Comparison of ENCODE assay signal across 8 cellular contexts in the genomic region with DNA sequence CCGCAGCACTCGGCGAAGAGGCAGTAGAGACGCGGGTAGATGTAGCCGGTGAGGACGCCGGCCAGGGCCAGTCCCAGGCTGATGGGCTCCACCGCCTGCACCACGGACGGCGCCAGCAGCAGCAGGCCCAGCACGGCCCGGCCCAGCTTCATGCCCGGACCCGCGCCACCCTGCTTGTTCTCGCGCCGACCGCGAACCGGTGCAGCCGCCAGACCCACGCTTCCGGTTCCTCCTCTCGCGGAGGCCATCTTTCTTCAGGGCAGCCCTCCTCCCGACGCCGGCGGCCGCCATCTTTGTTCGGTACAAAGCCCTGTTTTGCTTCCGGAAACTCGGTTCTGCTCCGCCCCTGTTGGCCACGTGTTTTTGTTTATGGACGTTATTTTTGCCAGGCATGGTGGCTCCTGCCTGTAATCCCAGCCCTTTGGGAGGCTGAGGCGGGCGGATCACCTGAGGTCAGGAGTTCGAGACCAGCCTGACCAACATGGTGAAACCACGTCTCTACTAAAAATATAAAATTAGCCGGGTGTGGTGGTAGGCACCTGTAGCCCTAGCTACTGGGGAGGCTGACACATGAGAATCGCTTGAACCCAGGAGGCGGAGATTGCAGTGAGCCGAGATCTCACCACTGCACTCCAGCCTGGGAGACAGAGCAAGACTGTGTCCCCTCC. TPM values are rescaled to one million over a fixed set of nuclear protein-coding genes. Genes with fewer than 3 reads are reported as not detected.
DNase-seq lines count a peak whose midpoint lies in the region; ATAC-seq and TF ChIP-seq lines count a peak whose summit lies in the region.

A gene with protein sequence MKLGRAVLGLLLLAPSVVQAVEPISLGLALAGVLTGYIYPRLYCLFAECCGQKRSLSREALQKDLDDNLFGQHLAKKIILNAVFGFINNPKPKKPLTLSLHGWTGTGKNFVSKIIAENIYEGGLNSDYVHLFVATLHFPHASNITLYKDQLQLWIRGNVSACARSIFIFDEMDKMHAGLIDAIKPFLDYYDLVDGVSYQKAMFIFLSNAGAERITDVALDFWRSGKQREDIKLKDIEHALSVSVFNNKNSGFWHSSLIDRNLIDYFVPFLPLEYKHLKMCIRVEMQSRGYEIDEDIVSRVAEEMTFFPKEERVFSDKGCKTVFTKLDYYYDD (minus strand): TSS at position 203 of the 668 bp plus-strand sequence. CDS start 51 bp downstream, at position 152.

- H3K36me3 ChIP-seq in Panc1 (ENCODE audit: control insufficient read depth, insufficient read depth, low read length) (no peaks in the 10 kb centered on the region; the same call in 1 of the 2 replicates), esophagus muscularis mucosa (peaks cover 31 to 62% (median 53%) of the 10 kb centered on the region in 4 donors), muscle layer of duodenum (ENCODE audit: control insufficient read depth in 1 of 2, insufficient read depth in 2 of 2, low read length in 2 of 2) (peaks cover 10 to 37% of the 10 kb centered on the region in 2 donors)

- intact Hi-C loops in Panc1 (cut with micrococcal nuclease; ENCODE audit: unreplicated experiment) (no loop called here), esophagus muscularis mucosa (cut with DNase I) (no loop called here)

- POLR2A ChIA-PET in Panc1 (lab: Charles Lee), result no interaction called here

- peak within 1 kb of the TSS; percentile 66 for H3K27ac ChIP-seq in Panc1 (ENCODE audit: low read length)
- peak within 1 kb of the TSS; percentile 77 to 86 (median 82) for H3K27ac ChIP-seq in esophagus muscularis mucosa (replicated peaks in 1 of 4)
- H3K27ac ChIP-seq in muscle layer of duodenum (ENCODE audit: low read length), result no peak within 1 kb of the TSS

- ATAC-seq in GM21619 (IDR thresholded peaks at IDR 0.05; ENCODE audit: unreplicated experiment) (peak; percentile 91), Panc1 (peak; percentile 96)

- BruUV-seq in Panc1 (replicated peaks; lab: Mats Ljungman, UMichigan), result no TSS peak

- no peak for TF ChIP-seq EP300 in esophagus muscularis mucosa (IDR thresholded peaks at IDR 0.05)

- DNase-seq in DMS114 treated with DMSO at 0.1 percent for 48 hours (lab: John Stamatoyannopoulos, UW; ENCODE audit: unreplicated experiment) (peak; percentile 90), KG1 (lab: John Stamatoyannopoulos, UW) (peak; percentile 88), Panc1 (ENCODE audit: low read depth, low spot score) (peak; percentile 62), esophagus muscularis mucosa (ENCODE audit: extremely low spot score) (peak; percentile 99)
- DNase-seq in activated T-cell treated with anti-CD3 and anti-CD28 coated beads, Interleukin-2, amount 50 U/mL, for 48 hours, result peak; percentile 95 to 96
- peak; percentile 85 to 88 for DNase-seq in stimulated activated CD8-positive, alpha-beta memory T cell treated with anti-CD3 and anti-CD28 coated beads, Interleukin-7, amount 100 ng/mL, for 4 hours (ENCODE audit: low read depth in 2 of 2)

- in situ Hi-C loops in Panc1 (cut with HindIII; ENCODE audit: low pct_unique_long_range_greater_than_20kb, low sequenced_read_pairs), result no loop called here

- H3K27me3 ChIP-seq in Panc1 (ENCODE audit: control insufficient read depth, insufficient read depth, low read length) (no peaks in the 10 kb centered on the region), esophagus muscularis mucosa (no peaks in the 10 kb centered on the region), muscle layer of duodenum (ENCODE audit: low read depth, low read length) (no peaks in the 10 kb centered on the region)

- H3K4me3 ChIP-seq in Panc1 (ENCODE audit: low read depth in 2 of 2, low read length in 2 of 2) (peak within 1 kb of the TSS; percentile 60 to 62), esophagus muscularis mucosa (peak within 1 kb of the TSS; percentile 90 to 99 (median 94)), muscle layer of duodenum (ENCODE audit: low read depth in 1 of 2, low read length in 2 of 2) (peak within 1 kb of the TSS; percentile 59 to 86)

- H3K4me1 ChIP-seq in Panc1 (ENCODE audit: control insufficient read depth, insufficient read depth, low read length), result no peaks in the 10 kb centered on the region
- H3K4me1 ChIP-seq in esophagus muscularis mucosa, result peaks cover 8 to 13% (median 10%) of the 10 kb centered on the region in 4 donors
- peaks cover 0 to 9% of the 10 kb centered on the region in 2 donors for H3K4me1 ChIP-seq in muscle layer of duodenum (ENCODE audit: control insufficient read depth in 1 of 2, insufficient read depth in 2 of 2, low read length in 2 of 2)

- CTCF ChIA-PET in Panc1 (lab: Charles Lee), result no interaction called here

- no peak for TF ChIP-seq CTCF in Panc1 (IDR thresholded peaks at IDR 0.05)
- TF ChIP-seq CTCF in esophagus muscularis mucosa (IDR thresholded peaks at IDR 0.05), result no peak

- peak; percentile 17 for TF ChIP-seq POLR2A in esophagus muscularis mucosa (IDR thresholded peaks at IDR 0.05; ENCODE audit: low read depth)

- H3K9me3 ChIP-seq in Panc1 (ENCODE audit: control insufficient read depth, insufficient read depth, low read depth, low read length), result no peaks in the 10 kb centered on the region
- H3K9me3 ChIP-seq in esophagus muscularis mucosa, result no peaks in the 10 kb centered on the region
- H3K9me3 ChIP-seq in muscle layer of duodenum (ENCODE audit: control insufficient read depth in 1 of 2, low read length in 2 of 2), result no peaks in the 10 kb centered on the region

- WGBS in esophagus muscularis mucosa, result 24% methylated on average over 9 of the region's 47 CpGs

RNA-seq across cellular contexts. Expression of the gene that starts here (rescaled TPM):
- 33.6 TPM for total RNA-seq in Panc1 (2021; ENCODE audit: unreplicated experiment)
- 27.9 TPM for polyA plus RNA-seq in Panc1 (2012; ENCODE audit: insufficient read length)
- 10 to 100 TPM; 29.7 to 46.4 (median 34.4) TPM for total RNA-seq in esophagus muscularis mucosa
